1 cellular context compared by ENCODE assay signal in the genomic region with DNA sequence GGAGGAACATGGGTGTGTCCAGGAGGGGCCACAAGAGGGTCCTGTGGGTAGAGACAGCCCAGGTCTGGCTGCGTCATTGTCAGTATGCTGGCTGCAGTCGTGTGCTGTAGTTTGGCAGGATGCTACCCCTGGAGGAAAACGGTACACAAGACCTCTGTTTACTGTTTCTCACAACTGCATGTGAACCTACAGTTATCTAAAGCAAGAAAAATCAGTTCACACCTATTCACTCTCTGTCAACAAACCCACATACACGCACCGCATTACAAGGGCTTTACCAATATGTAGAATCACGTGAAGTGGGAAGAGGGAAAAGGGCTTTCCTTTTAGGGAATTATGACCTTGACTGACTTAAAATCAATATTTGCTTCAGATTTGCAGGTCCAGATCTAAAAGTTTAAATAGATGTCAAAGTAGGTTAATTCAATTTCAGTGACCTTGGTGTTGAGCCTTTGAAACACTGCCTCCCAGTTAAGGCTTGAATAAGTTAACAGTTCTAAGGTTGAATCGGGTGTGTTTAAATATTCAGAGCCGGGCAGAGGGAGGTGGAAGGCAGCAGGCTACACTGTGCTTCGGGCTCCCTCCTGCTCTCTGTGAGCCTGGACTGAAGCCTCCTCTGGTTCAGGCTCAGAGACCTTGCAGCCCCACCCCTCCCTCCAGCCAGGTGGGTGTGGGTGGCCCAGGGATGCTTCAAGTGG.
A peak's percentile ranks its signal among the peaks of the same experiment; 100 is the strongest.
TF ChIP-seq lines count a peak whose summit lies in the region.

No MANE protein-coding gene starts in this region.

TF ChIP-seq in HepG2, 621 proteins besides CTCF, POLR2A, EP300 and RAD21 (continued from another document and continues in another):
- TF ChIP-seq, protein P1, sequence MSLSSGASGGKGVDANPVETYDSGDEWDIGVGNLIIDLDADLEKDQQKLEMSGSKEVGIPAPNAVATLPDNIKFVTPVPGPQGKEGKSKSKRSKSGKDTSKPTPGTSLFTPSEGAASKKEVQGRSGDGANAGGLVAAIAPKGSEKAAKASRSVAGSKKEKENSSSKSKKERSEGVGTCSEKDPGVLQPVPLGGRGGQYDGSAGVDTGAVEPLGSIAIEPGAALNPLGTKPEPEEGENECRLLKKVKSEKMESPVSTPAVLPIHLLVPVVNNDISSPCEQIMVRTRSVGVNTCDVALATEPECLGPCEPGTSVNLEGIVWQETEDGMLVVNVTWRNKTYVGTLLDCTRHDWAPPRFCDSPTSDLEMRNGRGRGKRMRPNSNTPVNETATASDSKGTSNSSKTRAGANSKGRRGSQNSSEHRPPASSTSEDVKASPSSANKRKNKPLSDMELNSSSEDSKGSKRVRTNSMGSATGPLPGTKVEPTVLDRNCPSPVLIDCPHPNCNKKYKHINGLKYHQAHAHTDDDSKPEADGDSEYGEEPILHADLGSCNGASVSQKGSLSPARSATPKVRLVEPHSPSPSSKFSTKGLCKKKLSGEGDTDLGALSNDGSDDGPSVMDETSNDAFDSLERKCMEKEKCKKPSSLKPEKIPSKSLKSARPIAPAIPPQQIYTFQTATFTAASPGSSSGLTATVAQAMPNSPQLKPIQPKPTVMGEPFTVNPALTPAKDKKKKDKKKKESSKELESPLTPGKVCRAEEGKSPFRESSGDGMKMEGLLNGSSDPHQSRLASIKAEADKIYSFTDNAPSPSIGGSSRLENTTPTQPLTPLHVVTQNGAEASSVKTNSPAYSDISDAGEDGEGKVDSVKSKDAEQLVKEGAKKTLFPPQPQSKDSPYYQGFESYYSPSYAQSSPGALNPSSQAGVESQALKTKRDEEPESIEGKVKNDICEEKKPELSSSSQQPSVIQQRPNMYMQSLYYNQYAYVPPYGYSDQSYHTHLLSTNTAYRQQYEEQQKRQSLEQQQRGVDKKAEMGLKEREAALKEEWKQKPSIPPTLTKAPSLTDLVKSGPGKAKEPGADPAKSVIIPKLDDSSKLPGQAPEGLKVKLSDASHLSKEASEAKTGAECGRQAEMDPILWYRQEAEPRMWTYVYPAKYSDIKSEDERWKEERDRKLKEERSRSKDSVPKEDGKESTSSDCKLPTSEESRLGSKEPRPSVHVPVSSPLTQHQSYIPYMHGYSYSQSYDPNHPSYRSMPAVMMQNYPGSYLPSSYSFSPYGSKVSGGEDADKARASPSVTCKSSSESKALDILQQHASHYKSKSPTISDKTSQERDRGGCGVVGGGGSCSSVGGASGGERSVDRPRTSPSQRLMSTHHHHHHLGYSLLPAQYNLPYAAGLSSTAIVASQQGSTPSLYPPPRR (CRISPR knock-in tag; IDR thresholded peaks at IDR 0.05; ENCODE audit: borderline replicate concordance) = peak; percentile 96
- TF ChIP-seq ZNF354B (CRISPR knock-in tag; IDR thresholded peaks at IDR 0.05) (no peak), KAT8 (CRISPR knock-in tag; IDR thresholded peaks at IDR 0.05) (peak; percentile 40; the same call in 1 of the 2 replicates), RFXANK (CRISPR knock-in tag; IDR thresholded peaks at IDR 0.05) (peak; percentile 62; the same call in 1 of the 2 replicates), HDAC1 (CRISPR knock-in tag; IDR thresholded peaks at IDR 0.05) (peak; percentile 88), ZNF629 (CRISPR knock-in tag; conservative IDR thresholded peaks at IDR 0.05) (no peak), ARNTL (CRISPR knock-in tag; IDR thresholded peaks at IDR 0.05) (peak; percentile 88), TCF12 (IDR thresholded peaks at IDR 0.05) (no peak), TCF12 (CRISPR knock-in tag; IDR thresholded peaks at IDR 0.05) (peak; percentile 60), ZNF761 (CRISPR knock-in tag; conservative IDR thresholded peaks at IDR 0.05) (no peak), NR3C1 (CRISPR knock-in tag; IDR thresholded peaks at IDR 0.05) (no peak), ZFP1 (CRISPR knock-in tag; IDR thresholded peaks at IDR 0.05) (no peak), ZNF383 (CRISPR knock-in tag; IDR thresholded peaks at IDR 0.05; ENCODE audit: borderline replicate concordance) (no peak), ZNF569 (CRISPR knock-in tag; IDR thresholded peaks at IDR 0.05; ENCODE audit: borderline replicate concordance) (no peak), HOXA9 (CRISPR knock-in tag; IDR thresholded peaks at IDR 0.05; ENCODE audit: borderline replicate concordance) (no peak), ZNF652 (CRISPR knock-in tag; IDR thresholded peaks at IDR 0.05; ENCODE audit: borderline replicate concordance, low read depth) (0 out of 2 replicates have a peak, but pooled peaks have one; percentile 50), ZNF232 (CRISPR knock-in tag; IDR thresholded peaks at IDR 0.05; ENCODE audit: borderline replicate concordance) (no peak), CAMTA2 (CRISPR knock-in tag; IDR thresholded peaks at IDR 0.05; ENCODE audit: borderline replicate concordance) (no peak), ZFP41 (CRISPR knock-in tag; IDR thresholded peaks at IDR 0.05; ENCODE audit: borderline replicate concordance) (no peak), ZNF331 (CRISPR knock-in tag; IDR thresholded peaks at IDR 0.05) (peak; percentile 68), SKI (IDR thresholded peaks at IDR 0.05; ENCODE audit: partially characterized antibody) (peak; percentile 90), ZNF768 (CRISPR knock-in tag; IDR thresholded peaks at IDR 0.05) (no peak), ZBTB38 (CRISPR knock-in tag; IDR thresholded peaks at IDR 0.05) (no peak), SP4 (CRISPR knock-in tag; IDR thresholded peaks at IDR 0.05) (no peak; the same call in 1 of the 2 replicates), RNF2 (conservative IDR thresholded peaks at IDR 0.05; ENCODE audit: low read depth) (no peak), ZBTB1 (CRISPR knock-in tag; IDR thresholded peaks at IDR 0.05; ENCODE audit: borderline replicate concordance) (no peak), XBP1 (CRISPR knock-in tag; IDR thresholded peaks at IDR 0.05) (no peak), ZNF747 (CRISPR knock-in tag; IDR thresholded peaks at IDR 0.05; ENCODE audit: borderline replicate concordance) (no peak)
- TF ChIP-seq, protein P2, sequence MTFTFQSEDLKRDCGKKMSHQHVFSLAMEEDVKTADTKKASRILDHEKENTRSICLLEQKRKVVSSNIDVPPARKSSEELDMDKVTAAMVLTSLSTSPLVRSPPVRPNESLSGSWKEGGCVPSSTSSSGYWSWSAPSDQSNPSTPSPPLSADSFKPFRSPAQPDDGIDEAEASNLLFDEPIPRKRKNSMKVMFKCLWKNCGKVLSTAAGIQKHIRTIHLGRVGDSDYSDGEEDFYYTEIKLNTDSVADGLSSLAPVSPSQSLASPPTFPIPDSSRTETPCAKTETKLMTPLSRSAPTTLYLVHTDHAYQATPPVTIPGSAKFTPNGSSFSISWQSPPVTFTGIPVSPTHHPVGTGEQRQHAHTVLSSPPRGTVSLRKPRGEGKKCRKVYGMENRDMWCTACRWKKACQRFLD (CRISPR knock-in tag; IDR thresholded peaks at IDR 0.05; ENCODE audit: borderline replicate concordance) = no peak
- TF ChIP-seq, protein P3, sequence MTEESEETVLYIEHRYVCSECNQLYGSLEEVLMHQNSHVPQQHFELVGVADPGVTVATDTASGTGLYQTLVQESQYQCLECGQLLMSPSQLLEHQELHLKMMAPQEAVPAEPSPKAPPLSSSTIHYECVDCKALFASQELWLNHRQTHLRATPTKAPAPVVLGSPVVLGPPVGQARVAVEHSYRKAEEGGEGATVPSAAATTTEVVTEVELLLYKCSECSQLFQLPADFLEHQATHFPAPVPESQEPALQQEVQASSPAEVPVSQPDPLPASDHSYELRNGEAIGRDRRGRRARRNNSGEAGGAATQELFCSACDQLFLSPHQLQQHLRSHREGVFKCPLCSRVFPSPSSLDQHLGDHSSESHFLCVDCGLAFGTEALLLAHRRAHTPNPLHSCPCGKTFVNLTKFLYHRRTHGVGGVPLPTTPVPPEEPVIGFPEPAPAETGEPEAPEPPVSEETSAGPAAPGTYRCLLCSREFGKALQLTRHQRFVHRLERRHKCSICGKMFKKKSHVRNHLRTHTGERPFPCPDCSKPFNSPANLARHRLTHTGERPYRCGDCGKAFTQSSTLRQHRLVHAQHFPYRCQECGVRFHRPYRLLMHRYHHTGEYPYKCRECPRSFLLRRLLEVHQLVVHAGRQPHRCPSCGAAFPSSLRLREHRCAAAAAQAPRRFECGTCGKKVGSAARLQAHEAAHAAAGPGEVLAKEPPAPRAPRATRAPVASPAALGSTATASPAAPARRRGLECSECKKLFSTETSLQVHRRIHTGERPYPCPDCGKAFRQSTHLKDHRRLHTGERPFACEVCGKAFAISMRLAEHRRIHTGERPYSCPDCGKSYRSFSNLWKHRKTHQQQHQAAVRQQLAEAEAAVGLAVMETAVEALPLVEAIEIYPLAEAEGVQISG (CRISPR knock-in tag; IDR thresholded peaks at IDR 0.05) = no peak
- TF ChIP-seq, protein P4, sequence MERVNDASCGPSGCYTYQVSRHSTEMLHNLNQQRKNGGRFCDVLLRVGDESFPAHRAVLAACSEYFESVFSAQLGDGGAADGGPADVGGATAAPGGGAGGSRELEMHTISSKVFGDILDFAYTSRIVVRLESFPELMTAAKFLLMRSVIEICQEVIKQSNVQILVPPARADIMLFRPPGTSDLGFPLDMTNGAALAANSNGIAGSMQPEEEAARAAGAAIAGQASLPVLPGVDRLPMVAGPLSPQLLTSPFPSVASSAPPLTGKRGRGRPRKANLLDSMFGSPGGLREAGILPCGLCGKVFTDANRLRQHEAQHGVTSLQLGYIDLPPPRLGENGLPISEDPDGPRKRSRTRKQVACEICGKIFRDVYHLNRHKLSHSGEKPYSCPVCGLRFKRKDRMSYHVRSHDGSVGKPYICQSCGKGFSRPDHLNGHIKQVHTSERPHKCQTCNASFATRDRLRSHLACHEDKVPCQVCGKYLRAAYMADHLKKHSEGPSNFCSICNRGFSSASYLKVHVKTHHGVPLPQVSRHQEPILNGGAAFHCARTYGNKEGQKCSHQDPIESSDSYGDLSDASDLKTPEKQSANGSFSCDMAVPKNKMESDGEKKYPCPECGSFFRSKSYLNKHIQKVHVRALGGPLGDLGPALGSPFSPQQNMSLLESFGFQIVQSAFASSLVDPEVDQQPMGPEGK (CRISPR knock-in tag; IDR thresholded peaks at IDR 0.05) = peak; percentile 64
- TF ChIP-seq, protein P5, sequence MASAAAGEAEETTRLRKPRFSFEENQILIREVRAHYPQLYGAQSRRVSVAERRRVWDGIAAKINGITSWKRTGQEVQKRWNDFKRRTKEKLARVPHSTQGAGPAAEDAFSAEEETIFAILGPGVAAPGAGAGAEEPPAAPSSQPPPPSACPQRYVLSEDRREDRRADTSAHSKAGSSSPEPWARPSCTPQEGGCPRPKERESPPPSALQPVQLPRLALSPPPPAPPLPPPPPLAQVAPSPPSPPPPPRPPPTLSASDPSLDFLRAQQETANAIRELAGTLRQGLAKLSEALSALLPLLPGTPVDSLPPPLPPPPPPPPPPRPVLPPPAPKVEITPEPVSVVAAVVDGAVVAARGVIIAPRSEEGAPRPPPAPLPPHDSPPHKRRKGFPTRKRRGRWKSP (CRISPR knock-in tag; IDR thresholded peaks at IDR 0.05) = peak; percentile 78; the same call in 1 of the 2 replicates
- TF ChIP-seq, protein P6, sequence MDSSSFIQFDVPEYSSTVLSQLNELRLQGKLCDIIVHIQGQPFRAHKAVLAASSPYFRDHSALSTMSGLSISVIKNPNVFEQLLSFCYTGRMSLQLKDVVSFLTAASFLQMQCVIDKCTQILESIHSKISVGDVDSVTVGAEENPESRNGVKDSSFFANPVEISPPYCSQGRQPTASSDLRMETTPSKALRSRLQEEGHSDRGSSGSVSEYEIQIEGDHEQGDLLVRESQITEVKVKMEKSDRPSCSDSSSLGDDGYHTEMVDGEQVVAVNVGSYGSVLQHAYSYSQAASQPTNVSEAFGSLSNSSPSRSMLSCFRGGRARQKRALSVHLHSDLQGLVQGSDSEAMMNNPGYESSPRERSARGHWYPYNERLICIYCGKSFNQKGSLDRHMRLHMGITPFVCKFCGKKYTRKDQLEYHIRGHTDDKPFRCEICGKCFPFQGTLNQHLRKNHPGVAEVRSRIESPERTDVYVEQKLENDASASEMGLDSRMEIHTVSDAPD (CRISPR knock-in tag; IDR thresholded peaks at IDR 0.05) = 0 out of 2 replicates have a peak, but pooled peaks have one; percentile 22
- TF ChIP-seq, protein P7, sequence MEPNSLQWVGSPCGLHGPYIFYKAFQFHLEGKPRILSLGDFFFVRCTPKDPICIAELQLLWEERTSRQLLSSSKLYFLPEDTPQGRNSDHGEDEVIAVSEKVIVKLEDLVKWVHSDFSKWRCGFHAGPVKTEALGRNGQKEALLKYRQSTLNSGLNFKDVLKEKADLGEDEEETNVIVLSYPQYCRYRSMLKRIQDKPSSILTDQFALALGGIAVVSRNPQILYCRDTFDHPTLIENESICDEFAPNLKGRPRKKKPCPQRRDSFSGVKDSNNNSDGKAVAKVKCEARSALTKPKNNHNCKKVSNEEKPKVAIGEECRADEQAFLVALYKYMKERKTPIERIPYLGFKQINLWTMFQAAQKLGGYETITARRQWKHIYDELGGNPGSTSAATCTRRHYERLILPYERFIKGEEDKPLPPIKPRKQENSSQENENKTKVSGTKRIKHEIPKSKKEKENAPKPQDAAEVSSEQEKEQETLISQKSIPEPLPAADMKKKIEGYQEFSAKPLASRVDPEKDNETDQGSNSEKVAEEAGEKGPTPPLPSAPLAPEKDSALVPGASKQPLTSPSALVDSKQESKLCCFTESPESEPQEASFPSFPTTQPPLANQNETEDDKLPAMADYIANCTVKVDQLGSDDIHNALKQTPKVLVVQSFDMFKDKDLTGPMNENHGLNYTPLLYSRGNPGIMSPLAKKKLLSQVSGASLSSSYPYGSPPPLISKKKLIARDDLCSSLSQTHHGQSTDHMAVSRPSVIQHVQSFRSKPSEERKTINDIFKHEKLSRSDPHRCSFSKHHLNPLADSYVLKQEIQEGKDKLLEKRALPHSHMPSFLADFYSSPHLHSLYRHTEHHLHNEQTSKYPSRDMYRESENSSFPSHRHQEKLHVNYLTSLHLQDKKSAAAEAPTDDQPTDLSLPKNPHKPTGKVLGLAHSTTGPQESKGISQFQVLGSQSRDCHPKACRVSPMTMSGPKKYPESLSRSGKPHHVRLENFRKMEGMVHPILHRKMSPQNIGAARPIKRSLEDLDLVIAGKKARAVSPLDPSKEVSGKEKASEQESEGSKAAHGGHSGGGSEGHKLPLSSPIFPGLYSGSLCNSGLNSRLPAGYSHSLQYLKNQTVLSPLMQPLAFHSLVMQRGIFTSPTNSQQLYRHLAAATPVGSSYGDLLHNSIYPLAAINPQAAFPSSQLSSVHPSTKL (CRISPR knock-in tag; IDR thresholded peaks at IDR 0.05) = peak; percentile 99
- TF ChIP-seq, protein P8, sequence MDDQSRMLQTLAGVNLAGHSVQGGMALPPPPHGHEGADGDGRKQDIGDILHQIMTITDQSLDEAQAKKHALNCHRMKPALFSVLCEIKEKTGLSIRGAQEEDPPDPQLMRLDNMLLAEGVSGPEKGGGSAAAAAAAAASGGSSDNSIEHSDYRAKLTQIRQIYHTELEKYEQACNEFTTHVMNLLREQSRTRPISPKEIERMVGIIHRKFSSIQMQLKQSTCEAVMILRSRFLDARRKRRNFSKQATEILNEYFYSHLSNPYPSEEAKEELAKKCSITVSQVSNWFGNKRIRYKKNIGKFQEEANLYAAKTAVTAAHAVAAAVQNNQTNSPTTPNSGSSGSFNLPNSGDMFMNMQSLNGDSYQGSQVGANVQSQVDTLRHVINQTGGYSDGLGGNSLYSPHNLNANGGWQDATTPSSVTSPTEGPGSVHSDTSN (CRISPR knock-in tag; IDR thresholded peaks at IDR 0.05; ENCODE audit: borderline replicate concordance) = no peak
- TF ChIP-seq, protein P9, sequence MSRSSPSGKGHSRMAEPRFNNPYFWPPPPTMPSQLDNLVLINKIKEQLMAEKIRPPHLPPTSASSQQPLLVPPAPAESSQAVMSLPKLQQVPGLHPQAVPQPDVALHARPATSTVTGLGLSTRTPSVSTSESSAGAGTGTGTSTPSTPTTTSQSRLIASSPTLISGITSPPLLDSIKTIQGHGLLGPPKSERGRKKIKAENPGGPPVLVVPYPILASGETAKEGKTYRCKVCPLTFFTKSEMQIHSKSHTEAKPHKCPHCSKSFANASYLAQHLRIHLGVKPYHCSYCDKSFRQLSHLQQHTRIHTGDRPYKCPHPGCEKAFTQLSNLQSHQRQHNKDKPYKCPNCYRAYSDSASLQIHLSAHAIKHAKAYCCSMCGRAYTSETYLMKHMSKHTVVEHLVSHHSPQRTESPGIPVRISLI (CRISPR knock-in tag; IDR thresholded peaks at IDR 0.05; ENCODE audit: borderline replicate concordance) = no peak
